9 cellular contexts compared by ENCODE assay signal in genomic region chr1:206674745-206675175, GRCh38. TPM values are rescaled to one million over a fixed set of nuclear protein-coding genes. Genes with fewer than 3 reads are reported as not detected.
A peak's percentile ranks its signal among the peaks of the same experiment; 100 is the strongest.
DNase-seq lines count a peak whose midpoint lies in the region; ATAC-seq, FAIRE-seq and TF ChIP-seq lines count a peak whose summit lies in the region.
"Had no signal": no experiment of that assay in that cellular context is flagged by ENCODE, and none has a peak within 500 bp of the region (broad histone marks: within the 10 kb centered on the region; RNA-seq: fewer than 3 reads in every experiment).

No MANE protein-coding gene starts in this region.

- H3K27ac ChIP-seq in right cardiac atrium (ENCODE audit: low read length): peak overlapping the region; percentile 57

- DNase-seq in H54 (ENCODE audit: insufficient read length, low spot score) (peak; percentile 80), adipocyte (ENCODE audit: low read depth) (peak; percentile 97), right cardiac atrium (peak; percentile 67 to 73 (median 67)), smooth muscle cell of the brain vasculature (ENCODE audit: low read depth, low spot score) (peak; percentile 83), NCI-H524 treated with DMSO at 0.1 percent for 48 hours (lab: John Stamatoyannopoulos, UW) (no peak)

- H3K36me3 ChIP-seq in adipocyte (ENCODE audit: control insufficient read depth, insufficient read depth, low read length, severe bottlenecking): no peaks in the 10 kb centered on the region

- H3K27me3 ChIP-seq in adipocyte (replicated peaks; ENCODE audit: control insufficient read depth, insufficient read depth, low read length): no peaks in the 10 kb centered on the region
- no peaks in the 10 kb centered on the region for H3K27me3 ChIP-seq in right cardiac atrium (ENCODE audit: control insufficient read depth, insufficient read depth)

- peak overlapping the region; percentile 2 for H3K9ac ChIP-seq in adipocyte (ENCODE audit: low read length)

- ATAC-seq in right cardiac atrium: peak; percentile 40 to 49
- ATAC-seq in GM18858 (IDR thresholded peaks at IDR 0.05; ENCODE audit: unreplicated experiment): no peak
- no peak for ATAC-seq in GM18502 (IDR thresholded peaks at IDR 0.05; ENCODE audit: poor library complexity, unreplicated experiment)
- no peak for ATAC-seq in GM18517 (IDR thresholded peaks at IDR 0.05; ENCODE audit: unreplicated experiment)

- H3K4me1 ChIP-seq in adipocyte (ENCODE audit: control insufficient read depth, insufficient read depth, low read length) (peaks cover 17% of the 10 kb centered on the region), right cardiac atrium (ENCODE audit: control insufficient read depth, insufficient read depth, low read length) (peaks cover 12% of the 10 kb centered on the region)

- 60% methylated on average over 1 of the region's 1 CpG for WGBS in right cardiac atrium

- no peaks in the 10 kb centered on the region for H3K9me3 ChIP-seq in adipocyte (ENCODE audit: control insufficient read depth, low read length)
- no peaks in the 10 kb centered on the region for H3K9me3 ChIP-seq in right cardiac atrium (ENCODE audit: control insufficient read depth, low read length)

- H3K4me3 ChIP-seq in adipocyte (ENCODE audit: low read length) (no peak overlapping the region), right cardiac atrium (ENCODE audit: low read length) (no peak overlapping the region)

- no peak for TF ChIP-seq POLR2A in H54 (IDR thresholded peaks at IDR 0.05; ENCODE audit: low read depth, low read length)

- intact Hi-C loops in right cardiac atrium (cut with DNase I): no loop called here

- FAIRE-seq in H54 (lab: Jason Lieb, UNC): peak; percentile 85
- FAIRE-seq: endothelial cell of umbilical vein had no signal

RNA-seq across cellular contexts. Expression of gene MAPKAPK2, which starts 9.9 kb away (rescaled TPM):
- total RNA-seq in right cardiac atrium: 100 to 1,000 TPM; 192 to 221 (median 216) TPM
- 129 TPM for polyA plus RNA-seq in right cardiac atrium

RNA-seq across cellular contexts. Expression of gene DYRK3, which starts 39.4 kb away (rescaled TPM):
- 10 to 100 TPM; 15.7 to 29.8 (median 23.4) TPM for total RNA-seq in right cardiac atrium
- polyA plus RNA-seq in right cardiac atrium: 17.0 TPM

Comparison
In these comparisons a context has a peak if more than half of its experiments do, and no peak if none do; other contexts are left out.
1. ATAC-seq: peak in right cardiac atrium (2 of 2); none in GM18858 (single experiment), GM18502 (single experiment) and GM18517 (single experiment).